In the genomic region with DNA sequence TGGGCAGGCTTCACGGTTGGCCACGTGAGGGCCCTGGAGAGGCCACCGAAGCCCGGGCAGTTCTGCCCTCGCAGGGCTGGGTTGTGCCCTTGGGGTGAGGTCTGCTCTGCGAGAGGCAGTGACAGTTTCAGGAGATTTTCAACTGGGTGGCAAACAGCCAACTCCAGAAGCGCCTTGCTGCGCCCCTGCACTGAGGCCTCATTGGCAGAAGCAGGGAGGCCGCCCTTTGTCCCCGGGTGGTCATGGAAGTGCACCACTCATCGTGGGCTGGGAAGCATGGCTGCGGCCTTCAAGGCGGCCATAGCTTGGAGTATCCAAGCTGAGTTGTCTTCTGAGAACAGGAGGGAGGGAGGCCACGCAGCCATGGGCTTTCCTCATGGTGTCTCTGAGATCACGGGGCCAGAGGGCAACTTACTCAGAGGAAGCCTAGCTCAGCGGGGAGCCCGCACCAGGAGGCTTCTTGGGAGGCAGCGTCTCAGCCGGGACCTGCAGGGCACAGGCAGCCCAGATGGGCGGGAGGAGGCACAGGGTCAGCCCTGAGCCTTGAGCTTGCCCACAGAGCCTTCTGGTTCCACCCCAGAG, we compare ENCODE assay signal across 13 cellular contexts. TPM values are rescaled to one million over a fixed set of nuclear protein-coding genes. Genes with fewer than 3 reads are reported as not detected.
A peak's percentile ranks its signal among the peaks of the same experiment; 100 is the strongest.
DNase-seq lines count a peak whose midpoint lies in the region; ATAC-seq and TF ChIP-seq lines count a peak whose summit lies in the region.
"Had no signal": no experiment of that assay in that cellular context is flagged by ENCODE, and none has a peak within 500 bp of the region (broad histone marks: within the 10 kb centered on the region; RNA-seq: fewer than 3 reads in every experiment).

No MANE protein-coding gene starts in this region.

- intact Hi-C loops in heart right ventricle (cut with DNase I) (loop anchor here in 1 of 10 donors (10.0 kb wide), 1 partner anchor 47 kb away; no protein-coding TSS in a partner anchor), cardiac septum (cut with DNase I) (no loop called here)

- no peak overlapping the region for H3K4me3 ChIP-seq in heart right ventricle

- no peaks in the 10 kb centered on the region for H3K27me3 ChIP-seq in heart right ventricle

- DNase-seq in heart right ventricle (no peak), cardiac septum (ENCODE audit: low spot score) (no peak), fibroblast of the conjunctiva (ENCODE audit: low read depth) (peak; percentile 37), mesenteric fat pad (ENCODE audit: low spot score) (no peak), caudate nucleus (lab: John Stamatoyannopoulos, UW) (no peak)
- no peak for DNase-seq in activated CD8-positive, alpha-beta memory T cell treated with anti-CD3 and anti-CD28 coated beads for 24 hours
- DNase-seq: activated CD4-positive, CD25-positive, alpha-beta regulatory T cell; activated T-cell treated with anti-CD3 and anti-CD28 coated beads, Interleukin-2, amount 50 U/mL, for 4 hours; NCI-H1930; NCI-H748 treated with DMSO at 0.1 percent for 48 hours; occipital lobe had no signal

- no peaks in the 10 kb centered on the region for H3K9me3 ChIP-seq in heart right ventricle

- peaks cover 0 to 98% (median 44%) of the 10 kb centered on the region in 9 donors for H3K36me3 ChIP-seq in heart right ventricle

- H3K4me1 ChIP-seq in heart right ventricle = peaks cover 0 to 14% (median 5%) of the 10 kb centered on the region in 9 donors

- H3K27ac ChIP-seq in heart right ventricle = peak overlapping the region in 2 of 10 donors; percentile 21 to 26
- H3K27ac ChIP-seq in caudate nucleus (ENCODE audit: low read depth, low read length) = no peak overlapping the region

- TF ChIP-seq CTCF in heart right ventricle (IDR thresholded peaks at IDR 0.05) = peak in 1 of 9 donors; percentile 14

- WGBS in heart right ventricle, 2 donors = 67 to 75% methylated on average over 20 of the region's 20 CpGs

- ATAC-seq in heart right ventricle = peak in 5 of 8 donors; percentile 3 to 44 (median 20)
- ATAC-seq: activated T-cell treated with anti-CD3 and anti-CD28 coated beads, Interleukin-2, amount 50 U/mL, for 4 hours had no signal

RNA-seq across cellular contexts. Expression of a gene that starts 14.8 kb away (rescaled TPM):
- total RNA-seq in heart right ventricle (10 to 100 TPM; 40.0 to 76.5 (median 45.0) TPM), cardiac septum (51.2 TPM), mesenteric fat pad (46.4 TPM)
- polyA plus RNA-seq in heart right ventricle = 100 to 1,000 TPM in 1 of 2 donors, 10 to 100 TPM in 1; 83.6 to 103 TPM

RNA-seq across cellular contexts. Expression of a gene that starts 15.3 kb away (rescaled TPM):
- 10 to 100 TPM; 24.6 to 45.2 (median 30.4) TPM for total RNA-seq in heart right ventricle
- polyA plus RNA-seq in heart right ventricle = 10 to 100 TPM; 25.8 to 47.3 TPM
- 34.1 TPM for total RNA-seq in cardiac septum
- total RNA-seq in mesenteric fat pad = 46.2 TPM

RNA-seq across cellular contexts. Expression of a gene that starts 27.8 kb away (rescaled TPM):
- total RNA-seq in heart right ventricle (under 1 TPM; 0.15 to 0.70 (median 0.41) TPM), cardiac septum (1.5 TPM), mesenteric fat pad (0.93 TPM)
- 1 to 10 TPM in 1 of 2 donors, under 1 TPM in 1; 0.30 to 1.0 TPM for polyA plus RNA-seq in heart right ventricle
- total RNA-seq: occipital lobe had no signal
- polyA plus RNA-seq: AG04450 had no signal

RNA-seq across cellular contexts. Expression of a gene that starts 34.9 kb away (rescaled TPM):
- total RNA-seq in heart right ventricle (under 1 TPM in 3 of 10 donors, not detected in 7; 0.31 to 0.72 (median 0.45) TPM), cardiac septum (0.46 TPM), mesenteric fat pad (not detected)
- polyA plus RNA-seq in heart right ventricle = under 1 TPM in 1 of 2 donors, not detected in 1; 0.29 TPM
- total RNA-seq: lung microvascular endothelial cell, occipital lobe had no signal
- polyA plus RNA-seq: AG04450 had no signal

RNA-seq across cellular contexts. Expression of a gene that starts 57.6 kb away (rescaled TPM):
- total RNA-seq in heart right ventricle = 10 to 100 TPM in 7 of 10 donors, 1 to 10 TPM in 3; 7.0 to 16.0 (median 12.5) TPM
- polyA plus RNA-seq in heart right ventricle = 10 to 100 TPM in 1 of 2 donors, 1 to 10 TPM in 1; 9.2 to 12.1 TPM
- 15.2 TPM for total RNA-seq in cardiac septum
- total RNA-seq in mesenteric fat pad = 34.0 TPM
